Comparison of ENCODE assay signal across 1 cellular context in genomic region chr3:170703121-170703588, GRCh38.
TF ChIP-seq lines count a peak whose summit lies in the region.

No MANE protein-coding gene starts in this region.

TF ChIP-seq in K562, 482 proteins besides CTCF, POLR2A, EP300 and RAD21 (continued from another document and continues in another):
- no peak for TF ChIP-seq ZNF655 (CRISPR knock-in tag; IDR thresholded peaks at IDR 0.05)
- 0 out of 2 replicates have a peak, but pooled peaks have one; percentile 56 for TF ChIP-seq MTA3 (IDR thresholded peaks at IDR 0.05; ENCODE audit: borderline replicate concordance)
- no peak for TF ChIP-seq PATZ1 (CRISPR knock-in tag; IDR thresholded peaks at IDR 0.05; ENCODE audit: borderline replicate concordance)
- TF ChIP-seq TFAM (CRISPR knock-in tag; conservative IDR thresholded peaks at IDR 0.05): no peak
- TF ChIP-seq KAT7 (CRISPR knock-in tag; IDR thresholded peaks at IDR 0.05; ENCODE audit: borderline replicate concordance): no peak
- no peak for TF ChIP-seq SMARCA5 (IDR thresholded peaks at IDR 0.05)
- TF ChIP-seq ELK1 (CRISPR knock-in tag; IDR thresholded peaks at IDR 0.05): no peak
- TF ChIP-seq TRIM25 (IDR thresholded peaks at IDR 0.05; ENCODE audit: borderline replicate concordance): no peak
- TF ChIP-seq ZNF408 (CRISPR knock-in tag; IDR thresholded peaks at IDR 0.05; ENCODE audit: low read depth): no peak
- TF ChIP-seq CBX2 (IDR thresholded peaks at IDR 0.05; ENCODE audit: insufficient read depth, low read length, poor library complexity, severe bottlenecking): no peak
- TF ChIP-seq NRF1 (conservative IDR thresholded peaks at IDR 0.05 in 1 of 2, IDR thresholded peaks at IDR 0.05 in 1 of 2): no peak
- peak; percentile 40 for TF ChIP-seq MEIS2 (IDR thresholded peaks at IDR 0.05; ENCODE audit: partially characterized antibody)
- TF ChIP-seq NFIX (CRISPR knock-in tag; IDR thresholded peaks at IDR 0.05; ENCODE audit: low read depth): no peak
- no peak for TF ChIP-seq HCFC1 (IDR thresholded peaks at IDR 0.05; ENCODE audit: low read depth, low read length)
- TF ChIP-seq PHB2 (IDR thresholded peaks at IDR 0.05; ENCODE audit: low read depth): no peak; the same call in 1 of the 2 replicates
- no peak for TF ChIP-seq GABPB1 (CRISPR knock-in tag; IDR thresholded peaks at IDR 0.05)
- TF ChIP-seq GABPB2 (CRISPR knock-in tag; conservative IDR thresholded peaks at IDR 0.05): no peak
- peak; percentile 86 for TF ChIP-seq NCOR1 (IDR thresholded peaks at IDR 0.05)
- no peak for TF ChIP-seq CHD4 (IDR thresholded peaks at IDR 0.05; ENCODE audit: insufficient read depth, insufficient replicate concordance, low read depth, low read length, poor library complexity, severe bottlenecking)
- TF ChIP-seq ATF4 (CRISPR knock-in tag; IDR thresholded peaks at IDR 0.05): no peak
- TF ChIP-seq PHF21A (IDR thresholded peaks at IDR 0.05; ENCODE audit: borderline replicate concordance, low read depth): no peak
- TF ChIP-seq HMG20B (CRISPR knock-in tag; IDR thresholded peaks at IDR 0.05): no peak
- TF ChIP-seq U2AF2 (optimal IDR thresholded peaks at IDR 0.05; ENCODE audit: low read depth, low read length): no peak
- TF ChIP-seq ZNF717 (CRISPR knock-in tag; IDR thresholded peaks at IDR 0.05): no peak
- TF ChIP-seq TAF7 (tag; IDR thresholded peaks at IDR 0.05): no peak
- TF ChIP-seq TEAD1 (CRISPR knock-in tag; IDR thresholded peaks at IDR 0.05): 0 out of 4 replicates have a peak, but pooled peaks of 1 of the 2 experiments have one; percentile 16
- TF ChIP-seq ZNF778 (CRISPR knock-in tag; IDR thresholded peaks at IDR 0.05): no peak
- peak; percentile 85 to 86 for TF ChIP-seq TRIM24 (IDR thresholded peaks at IDR 0.05)
- no peak for TF ChIP-seq PURB (CRISPR knock-in tag; IDR thresholded peaks at IDR 0.05; ENCODE audit: low read depth)
- no peak for TF ChIP-seq XRCC5 (IDR thresholded peaks at IDR 0.05; ENCODE audit: low read depth, low read length)
- 0 out of 2 replicates have a peak, but pooled peaks have one; percentile 33 for TF ChIP-seq TSHZ1 (CRISPR knock-in tag; IDR thresholded peaks at IDR 0.05)
- no peak for TF ChIP-seq ZBTB12 (CRISPR knock-in tag; IDR thresholded peaks at IDR 0.05)
- no peak for TF ChIP-seq TSC22D4 (tag; IDR thresholded peaks at IDR 0.05)
- TF ChIP-seq ZNF354B (CRISPR knock-in tag; IDR thresholded peaks at IDR 0.05): no peak
- TF ChIP-seq SMARCC2 (IDR thresholded peaks at IDR 0.05; ENCODE audit: low read depth): peak; percentile 71; the same call in 1 of the 2 replicates
- TF ChIP-seq CBFA2T2 (conservative IDR thresholded peaks at IDR 0.05): peak; percentile 90
- no peak for TF ChIP-seq GTF2E2 (tag; IDR thresholded peaks at IDR 0.05)
- TF ChIP-seq, protein P1, sequence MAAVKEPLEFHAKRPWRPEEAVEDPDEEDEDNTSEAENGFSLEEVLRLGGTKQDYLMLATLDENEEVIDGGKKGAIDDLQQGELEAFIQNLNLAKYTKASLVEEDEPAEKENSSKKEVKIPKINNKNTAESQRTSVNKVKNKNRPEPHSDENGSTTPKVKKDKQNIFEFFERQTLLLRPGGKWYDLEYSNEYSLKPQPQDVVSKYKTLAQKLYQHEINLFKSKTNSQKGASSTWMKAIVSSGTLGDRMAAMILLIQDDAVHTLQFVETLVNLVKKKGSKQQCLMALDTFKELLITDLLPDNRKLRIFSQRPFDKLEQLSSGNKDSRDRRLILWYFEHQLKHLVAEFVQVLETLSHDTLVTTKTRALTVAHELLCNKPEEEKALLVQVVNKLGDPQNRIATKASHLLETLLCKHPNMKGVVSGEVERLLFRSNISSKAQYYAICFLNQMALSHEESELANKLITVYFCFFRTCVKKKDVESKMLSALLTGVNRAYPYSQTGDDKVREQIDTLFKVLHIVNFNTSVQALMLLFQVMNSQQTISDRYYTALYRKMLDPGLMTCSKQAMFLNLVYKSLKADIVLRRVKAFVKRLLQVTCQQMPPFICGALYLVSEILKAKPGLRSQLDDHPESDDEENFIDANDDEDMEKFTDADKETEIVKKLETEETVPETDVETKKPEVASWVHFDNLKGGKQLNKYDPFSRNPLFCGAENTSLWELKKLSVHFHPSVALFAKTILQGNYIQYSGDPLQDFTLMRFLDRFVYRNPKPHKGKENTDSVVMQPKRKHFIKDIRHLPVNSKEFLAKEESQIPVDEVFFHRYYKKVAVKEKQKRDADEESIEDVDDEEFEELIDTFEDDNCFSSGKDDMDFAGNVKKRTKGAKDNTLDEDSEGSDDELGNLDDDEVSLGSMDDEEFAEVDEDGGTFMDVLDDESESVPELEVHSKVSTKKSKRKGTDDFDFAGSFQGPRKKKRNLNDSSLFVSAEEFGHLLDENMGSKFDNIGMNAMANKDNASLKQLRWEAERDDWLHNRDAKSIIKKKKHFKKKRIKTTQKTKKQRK (IDR thresholded peaks at IDR 0.05; ENCODE audit: borderline replicate concordance, low read depth, low read length): no peak
- TF ChIP-seq KLF6 (CRISPR knock-in tag; IDR thresholded peaks at IDR 0.05; ENCODE audit: borderline replicate concordance): peak; percentile 70; the same call in 1 of the 2 replicates
- no peak for TF ChIP-seq MCM3 (IDR thresholded peaks at IDR 0.05)
- TF ChIP-seq SP2 (IDR thresholded peaks at IDR 0.05; ENCODE audit: extremely low read depth, low read depth, low read length, poor library complexity, severe bottlenecking): no peak
- TF ChIP-seq SRF (CRISPR knock-in tag; IDR thresholded peaks at IDR 0.05): no peak
- TF ChIP-seq, protein P2, sequence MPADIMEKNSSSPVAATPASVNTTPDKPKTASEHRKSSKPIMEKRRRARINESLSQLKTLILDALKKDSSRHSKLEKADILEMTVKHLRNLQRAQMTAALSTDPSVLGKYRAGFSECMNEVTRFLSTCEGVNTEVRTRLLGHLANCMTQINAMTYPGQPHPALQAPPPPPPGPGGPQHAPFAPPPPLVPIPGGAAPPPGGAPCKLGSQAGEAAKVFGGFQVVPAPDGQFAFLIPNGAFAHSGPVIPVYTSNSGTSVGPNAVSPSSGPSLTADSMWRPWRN (IDR thresholded peaks at IDR 0.05; ENCODE audit: low read depth): no peak
- TF ChIP-seq, protein P3, sequence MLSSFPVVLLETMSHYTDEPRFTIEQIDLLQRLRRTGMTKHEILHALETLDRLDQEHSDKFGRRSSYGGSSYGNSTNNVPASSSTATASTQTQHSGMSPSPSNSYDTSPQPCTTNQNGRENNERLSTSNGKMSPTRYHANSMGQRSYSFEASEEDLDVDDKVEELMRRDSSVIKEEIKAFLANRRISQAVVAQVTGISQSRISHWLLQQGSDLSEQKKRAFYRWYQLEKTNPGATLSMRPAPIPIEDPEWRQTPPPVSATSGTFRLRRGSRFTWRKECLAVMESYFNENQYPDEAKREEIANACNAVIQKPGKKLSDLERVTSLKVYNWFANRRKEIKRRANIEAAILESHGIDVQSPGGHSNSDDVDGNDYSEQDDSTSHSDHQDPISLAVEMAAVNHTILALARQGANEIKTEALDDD (IDR thresholded peaks at IDR 0.05): peak; percentile 82; the same call in 1 of the 2 replicates
- no peak; the same call in 1 of the 2 replicates for TF ChIP-seq CC2D1A (IDR thresholded peaks at IDR 0.05)
- no peak for TF ChIP-seq KAT2B (IDR thresholded peaks at IDR 0.05; ENCODE audit: low read depth, low read length)
- TF ChIP-seq NFIC (IDR thresholded peaks at IDR 0.05): peak; percentile 80
- TF ChIP-seq L3MBTL2 (IDR thresholded peaks at IDR 0.05): peak; percentile 75
- TF ChIP-seq, protein P4, sequence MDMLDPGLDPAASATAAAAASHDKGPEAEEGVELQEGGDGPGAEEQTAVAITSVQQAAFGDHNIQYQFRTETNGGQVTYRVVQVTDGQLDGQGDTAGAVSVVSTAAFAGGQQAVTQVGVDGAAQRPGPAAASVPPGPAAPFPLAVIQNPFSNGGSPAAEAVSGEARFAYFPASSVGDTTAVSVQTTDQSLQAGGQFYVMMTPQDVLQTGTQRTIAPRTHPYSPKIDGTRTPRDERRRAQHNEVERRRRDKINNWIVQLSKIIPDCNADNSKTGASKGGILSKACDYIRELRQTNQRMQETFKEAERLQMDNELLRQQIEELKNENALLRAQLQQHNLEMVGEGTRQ (CRISPR knock-in tag; IDR thresholded peaks at IDR 0.05): no peak
- TF ChIP-seq ZNF707 (CRISPR knock-in tag; conservative IDR thresholded peaks at IDR 0.05): no peak
- TF ChIP-seq SIN3B (IDR thresholded peaks at IDR 0.05; ENCODE audit: low read depth): no peak
